In genomic region chr20:9884061-9884460, GRCh38 we compare ENCODE assay signal across 1 cellular context.
TF ChIP-seq lines count a peak whose summit lies in the region.

No MANE protein-coding gene starts in this region.

TF ChIP-seq in HCT116, 20 proteins besides CTCF, POLR2A, EP300 and RAD21 (continued from another document):
- TF ChIP-seq REST (IDR thresholded peaks at IDR 0.05; ENCODE audit: low read depth): no peak
- TF ChIP-seq EGR1 (IDR thresholded peaks at IDR 0.05; ENCODE audit: low read depth): no peak
- no peak for TF ChIP-seq ATF3 (IDR thresholded peaks at IDR 0.05)
- TF ChIP-seq YY1 (IDR thresholded peaks at IDR 0.05; ENCODE audit: extremely low read depth, insufficient replicate concordance, low read depth, low read length): no peak
- TF ChIP-seq SRF (IDR thresholded peaks at IDR 0.05; ENCODE audit: low read depth): no peak
- TF ChIP-seq TCF7L2 (IDR thresholded peaks at IDR 0.05; ENCODE audit: borderline replicate concordance, extremely low read depth, insufficient read depth, insufficient read length): no peak
- no peak for TF ChIP-seq CEBPB (IDR thresholded peaks at IDR 0.05; ENCODE audit: low read depth)
- no peak for TF ChIP-seq CBX3 (IDR thresholded peaks at IDR 0.05; ENCODE audit: low read depth)
- TF ChIP-seq FOSL1 (IDR thresholded peaks at IDR 0.05; ENCODE audit: low read depth): no peak
